Comparison of ENCODE assay signal across 1 cellular context in the genomic region with DNA sequence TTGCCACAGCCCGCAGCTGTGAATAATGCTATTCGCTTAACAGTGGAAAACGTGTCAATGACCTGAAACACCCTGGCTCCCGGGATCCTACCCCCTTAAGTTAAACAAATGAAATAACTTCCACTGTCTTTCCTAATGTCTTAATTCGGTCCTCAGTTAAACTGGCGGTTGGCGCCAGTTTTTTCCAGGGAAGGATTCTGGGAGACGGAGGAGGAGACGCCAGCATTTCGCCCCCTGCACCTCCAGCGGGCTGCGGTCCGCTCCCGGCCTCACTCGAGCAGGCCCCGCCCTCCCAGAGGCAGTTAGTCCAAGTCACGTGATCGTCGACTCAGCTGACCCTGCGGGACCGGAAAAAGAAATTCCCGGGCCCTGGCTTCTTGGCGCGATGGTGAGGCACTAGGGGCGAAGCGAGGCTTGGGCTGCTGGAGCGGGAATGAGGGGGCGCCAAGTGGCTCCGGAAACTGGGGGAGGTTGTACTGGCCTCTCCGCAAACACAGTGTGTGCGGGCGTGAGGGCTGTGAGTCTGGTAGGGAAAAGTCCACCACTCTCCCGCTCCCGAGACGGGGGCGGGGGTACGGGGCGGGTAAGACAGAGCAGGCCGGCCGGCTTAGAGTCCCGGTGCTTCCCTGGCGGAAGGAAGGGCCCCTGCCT.
TF ChIP-seq lines count a peak whose summit lies in the region.

COMMD4 (plus strand) TSS at position 359 of the 651 bp plus-strand sequence; CDS start at position 386, 27 bp downstream.

TF ChIP-seq in A549, 52 proteins besides CTCF, POLR2A, EP300 and RAD21 (continued from another document):
- TF ChIP-seq ZC3H11A (IDR thresholded peaks at IDR 0.05) (no peak), RFX5 (IDR thresholded peaks at IDR 0.05) (0 out of 2 replicates have a peak, but pooled peaks have one; percentile 29), MAFK (IDR thresholded peaks at IDR 0.05; ENCODE audit: partially characterized antibody) (no peak), CBX2 (IDR thresholded peaks at IDR 0.05; ENCODE audit: borderline replicate concordance, low read depth) (no peak), FOXS1 (CRISPR knock-in tag; IDR thresholded peaks at IDR 0.05) (no peak), JUN (IDR thresholded peaks at IDR 0.05) (peak; percentile 46 to 84; a peak in 2 of 5 replicates), HDAC2 (IDR thresholded peaks at IDR 0.05) (no peak), KDM5A (IDR thresholded peaks at IDR 0.05) (peak; percentile 94), CBX8 (IDR thresholded peaks at IDR 0.05) (no peak), HEYL (CRISPR knock-in tag; IDR thresholded peaks at IDR 0.05) (no peak), SREBF2 (IDR thresholded peaks at IDR 0.05) (no peak), HOXB5 (CRISPR knock-in tag; IDR thresholded peaks at IDR 0.05) (peak; percentile 88), JUNB (IDR thresholded peaks at IDR 0.05) (no peak), PBX3 (IDR thresholded peaks at IDR 0.05) (0 out of 2 replicates have a peak, but pooled peaks have one; percentile 68), REST (IDR thresholded peaks at IDR 0.05) (no peak), EHMT2 (IDR thresholded peaks at IDR 0.05; ENCODE audit: low read depth) (no peak), NPAS2 (CRISPR knock-in tag; IDR thresholded peaks at IDR 0.05; ENCODE audit: borderline replicate concordance) (no peak), EHF (CRISPR knock-in tag; IDR thresholded peaks at IDR 0.05) (0 out of 2 replicates have a peak, but pooled peaks have one; percentile 31), TFCP2L1 (CRISPR knock-in tag; IDR thresholded peaks at IDR 0.05) (no peak), USF2 (IDR thresholded peaks at IDR 0.05) (peak; percentile 99), ZNF302 (CRISPR knock-in tag; IDR thresholded peaks at IDR 0.05) (no peak), PHF8 (IDR thresholded peaks at IDR 0.05; ENCODE audit: borderline replicate concordance, low read depth) (peak; percentile 72), FOSB (CRISPR knock-in tag; IDR thresholded peaks at IDR 0.05) (no peak), FOSL2 (IDR thresholded peaks at IDR 0.05) (no peak), FOSL2 (CRISPR knock-in tag; IDR thresholded peaks at IDR 0.05) (peak; percentile 56), NR3C1 (IDR thresholded peaks at IDR 0.05) (no peak), RNF2 (IDR thresholded peaks at IDR 0.05; ENCODE audit: borderline replicate concordance, low read depth) (no peak), NFE2L2 (conservative IDR thresholded peaks at IDR 0.05; ENCODE audit: low read length) (no peak), ZSCAN20 (CRISPR knock-in tag; IDR thresholded peaks at IDR 0.05) (no peak), MAZ (IDR thresholded peaks at IDR 0.05; ENCODE audit: borderline replicate concordance, low read depth, low read length) (peak; percentile 90)
- TF ChIP-seq, protein P1, sequence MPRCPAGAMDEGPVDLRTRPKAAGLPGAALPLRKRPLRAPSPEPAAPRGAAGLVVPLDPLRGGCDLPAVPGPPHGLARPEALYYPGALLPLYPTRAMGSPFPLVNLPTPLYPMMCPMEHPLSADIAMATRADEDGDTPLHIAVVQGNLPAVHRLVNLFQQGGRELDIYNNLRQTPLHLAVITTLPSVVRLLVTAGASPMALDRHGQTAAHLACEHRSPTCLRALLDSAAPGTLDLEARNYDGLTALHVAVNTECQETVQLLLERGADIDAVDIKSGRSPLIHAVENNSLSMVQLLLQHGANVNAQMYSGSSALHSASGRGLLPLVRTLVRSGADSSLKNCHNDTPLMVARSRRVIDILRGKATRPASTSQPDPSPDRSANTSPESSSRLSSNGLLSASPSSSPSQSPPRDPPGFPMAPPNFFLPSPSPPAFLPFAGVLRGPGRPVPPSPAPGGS (IDR thresholded peaks at IDR 0.05), result peak; percentile 62; the same call in 1 of the 3 replicates
